16 cellular contexts compared by ENCODE assay signal in genomic region chr7:108468246-108468645, GRCh38. TPM values are rescaled to one million over a fixed set of nuclear protein-coding genes. Genes with fewer than 3 reads are reported as not detected.
DNase-seq lines count a peak whose midpoint lies in the region; ATAC-seq, FAIRE-seq and TF ChIP-seq lines count a peak whose summit lies in the region.
"Had no signal": no experiment of that assay in that cellular context is flagged by ENCODE, and none has a peak within 500 bp of the region (broad histone marks: within the 10 kb centered on the region; RNA-seq: fewer than 3 reads in every experiment).

No MANE protein-coding gene starts in this region.

- no peak for FAIRE-seq in GM12878 (lab: Jason Lieb, UNC)

- no peaks in the 10 kb centered on the region for H3F3A ChIP-seq in GM23338 (replicated peaks; ENCODE audit: low read depth)

- no peaks in the 10 kb centered on the region for H3K79me2 ChIP-seq in GM23338 (replicated peaks; ENCODE audit: insufficient read depth)
- H3K79me2 ChIP-seq in GM12878 (ENCODE audit: control insufficient read depth, insufficient read depth, low read length) = no peaks in the 10 kb centered on the region

- no peak for TF ChIP-seq RAD21 in GM12878 (IDR thresholded peaks at IDR 0.05; ENCODE audit: insufficient read depth, low read depth, low read length)

- peak; percentile 50 for DNase-seq in GM23338 (ENCODE audit: low spot score)
- DNase-seq in GM12878 (ENCODE audit: low read depth, low spot score) = no peak
- DNase-seq in memory B cell (ENCODE audit: low spot score in 2 of 2) = no peak
- DNase-seq in SIG-M5 treated with dmso at 0.1 percent for 504 hours (lab: John Stamatoyannopoulos, UW; ENCODE audit: unreplicated experiment) = no peak
- DNase-seq: DMS 273 treated with DMSO at 0.1 percent for 48 hours, EL, NCI-H1092 treated with DMSO at 0.1 percent for 48 hours, NCI-H187, NCI-H524 had no signal

- H2AFZ ChIP-seq in GM23338 (no peak overlapping the region), GM12878 (ENCODE audit: control insufficient read depth, low read depth, low read length) (no peak overlapping the region)

- H3K4me2 ChIP-seq in GM23338 (no peak overlapping the region), GM12878 (ENCODE audit: control insufficient read depth, insufficient read depth) (no peak overlapping the region)

- H3K27me3 Mint-ChIP-seq in GM23338 (ENCODE audit: insufficient read depth, low read depth, poor library complexity) (peaks cover 4% of the 10 kb centered on the region), memory B cell (peaks cover 15% of the 10 kb centered on the region)

- H3K27ac ChIP-seq in GM23338 (ENCODE audit: low read depth) = peak overlapping the region; percentile 2; the same call in 1 of the 2 replicates
- H3K27ac ChIP-seq in GM12878 (ENCODE audit: control insufficient read depth, insufficient read depth) = no peak overlapping the region

- TF ChIP-seq CTCF in GM23338 (conservative IDR thresholded peaks at IDR 0.05; ENCODE audit: low read depth in 2 of 2) (no peak), GM12878 (IDR thresholded peaks at IDR 0.05 in 2 of 3, conservative IDR thresholded peaks at IDR 0.05 in 1 of 3; ENCODE audit: control insufficient read depth in 2 of 3, extremely low read depth in 1 of 3, insufficient read depth in 1 of 3, low read depth in 3 of 3, low read length in 3 of 3) (no peak)

- H4K20me1 ChIP-seq in GM23338 (replicated peaks; ENCODE audit: insufficient read depth) = no peaks in the 10 kb centered on the region
- H4K20me1 ChIP-seq in GM12878 (ENCODE audit: control insufficient read depth, insufficient read depth) = no peaks in the 10 kb centered on the region

- CTCF ChIA-PET in GM12878 (lab: Yijun Ruan, JAX) = interaction anchor here (0.8 to 1.7 kb wide), 7 partner anchors 9 to 287 kb away, joined by 3 to 11 read pairs (median 3); no protein-coding TSS in a partner anchor

- H3K4me1 Mint-ChIP-seq in GM23338 (peaks cover 7% of the 10 kb centered on the region), memory B cell (peaks cover 4% of the 10 kb centered on the region)

- in situ Hi-C loops in GM12878 (cut with MboI) = no loop called here

- H3K27ac Mint-ChIP-seq in GM23338 (no peak overlapping the region), memory B cell (no peak overlapping the region)
- H3K27ac Mint-ChIP-seq: T-helper 1 cell treated with Interleukin-12 subunit alpha and Interleukin-12 subunit beta and Interleukin-4 antibody, amounts not matched to agents 30 μg/mL and 1 μg/mL, for 36 hours had no signal

- WGBS in GM12878 (ENCODE audit: insufficient coverage, insufficient replicate concordance, low lambda C conversion rate, missing lambda C conversion rate) = 63% methylated on average over 4 of the region's 4 CpGs

- no peak overlapping the region for H3K4me3 ChIP-seq in GM23338
- H3K4me3 ChIP-seq in GM12878 = no peak overlapping the region
- H3K4me3 ChIP-seq: HAP-1 had no signal

- ATAC-seq in GM23338 (peak; percentile 74), HG02588 (IDR thresholded peaks at IDR 0.05; ENCODE audit: unreplicated experiment) (peak; percentile 8), GM12878 (peak; percentile 50; the same call in 2 of the 3 replicates), memory B cell (ENCODE audit: low read depth) (peak; percentile 4), GM18870 (IDR thresholded peaks at IDR 0.05; ENCODE audit: unreplicated experiment) (no peak), GM21825 (IDR thresholded peaks at IDR 0.05; ENCODE audit: unreplicated experiment) (no peak)
- ATAC-seq: Right ventricle myocardium inferior, SK-N-SH treated with all-trans-retinoic acid at 6 μM for 48 hours had no signal

- H3K4me1 ChIP-seq in GM23338 (ENCODE audit: insufficient read depth) (no peaks in the 10 kb centered on the region), GM12878 (ENCODE audit: control insufficient read depth, insufficient read depth, low read length) (no peaks in the 10 kb centered on the region)
- H3K4me1 ChIP-seq: HAP-1 had no signal

- H3K9me3 Mint-ChIP-seq in GM23338 = no peaks in the 10 kb centered on the region
- no peaks in the 10 kb centered on the region for H3K9me3 Mint-ChIP-seq in memory B cell
- H3K9me3 Mint-ChIP-seq: T-helper 1 cell treated with Interleukin-12 subunit alpha and Interleukin-12 subunit beta and Interleukin-4 antibody, amounts not matched to agents 30 μg/mL and 1 μg/mL, for 36 hours had no signal

- intact Hi-C loops in GM12878 (cut with micrococcal nuclease; ENCODE audit: unreplicated experiment) = no loop called here

- BruUV-seq in GM12878 (replicated peaks; lab: Mats Ljungman, UMichigan) = no TSS peak

- H3K36me3 ChIP-seq in GM23338 (ENCODE audit: insufficient read depth) (no peaks in the 10 kb centered on the region), GM12878 (ENCODE audit: control insufficient read depth in 2 of 2, insufficient read depth in 2 of 2, low read length in 1 of 2) (no peaks in the 10 kb centered on the region)
- H3K36me3 ChIP-seq: HAP-1 had no signal

- H3K4me3 Mint-ChIP-seq in GM23338 (no peak overlapping the region), memory B cell (no peak overlapping the region)
- H3K4me3 Mint-ChIP-seq: T-helper 1 cell treated with Interleukin-12 subunit alpha and Interleukin-12 subunit beta and Interleukin-4 antibody, amounts not matched to agents 30 μg/mL and 1 μg/mL, for 36 hours had no signal

- TF ChIP-seq EP300 in GM12878 (IDR thresholded peaks at IDR 0.05; ENCODE audit: borderline replicate concordance in 1 of 2, control insufficient read depth in 1 of 2, low read depth in 2 of 2, low read length in 2 of 2) = no peak

- H3K9me3 ChIP-seq in GM12878 (replicated peaks; ENCODE audit: control insufficient read depth, insufficient read depth, low read length) = no peaks in the 10 kb centered on the region
- H3K9me3 ChIP-seq: HAP-1 had no signal

- RAD21 ChIA-PET in GM12878 (lab: Charles Lee; ENCODE audit: unreplicated experiment) = interaction anchor here (0.9 to 1.3 kb wide), 3 partner anchors 9 to 34 kb away, joined by 3 to 4 read pairs (median 3); no protein-coding TSS in a partner anchor

- H3K27me3 ChIP-seq in GM23338 (ENCODE audit: insufficient read depth) (no peaks in the 10 kb centered on the region), GM12878 (replicated peaks in 1 of 2; ENCODE audit: control insufficient read depth in 2 of 2, insufficient read depth in 2 of 2, low read length in 1 of 2) (peaks cover 2% of the 10 kb centered on the region in 2 experiments; a peak in 3 of 4 replicates)

- SMC1A ChIA-PET in GM12878 (lab: Charles Lee; ENCODE audit: uncharacterized antibody, unreplicated experiment) = interaction anchor here (0.6 to 3.3 kb wide), 5 partner anchors 10 to 322 kb away, joined by 3 to 14 read pairs (median 4); no protein-coding TSS in a partner anchor

- no peaks in the 10 kb centered on the region for H3K36me3 Mint-ChIP-seq in GM23338 (ENCODE audit: low read depth)
- H3K36me3 Mint-ChIP-seq in memory B cell = peaks cover 2% of the 10 kb centered on the region

- TF ChIP-seq POLR2A in GM12878 (IDR thresholded peaks at IDR 0.05; ENCODE audit: low read depth, low read length) = no peak

- POLR2A ChIA-PET in GM12878 (lab: Charles Lee) = interaction anchor here (0.6 to 0.7 kb wide), 3 partner anchors 149 to 1494 kb away, joined by 3 to 4 read pairs (median 4); no protein-coding TSS in a partner anchor

- H3K9me2 ChIP-seq in GM23338 (ENCODE audit: insufficient read depth) = no peaks in the 10 kb centered on the region

- no peak overlapping the region for H3K9ac ChIP-seq in GM12878 (ENCODE audit: control insufficient read depth, insufficient read depth, low read length)

TF ChIP-seq in GM23338, 12 proteins besides CTCF, POLR2A, EP300 and RAD21 (continues in another document):
- no peak for TF ChIP-seq JUNB (IDR thresholded peaks at IDR 0.05; ENCODE audit: unreplicated experiment)

RNA-seq across cellular contexts. Expression of gene NRCAM, which starts 12.0 kb away (rescaled TPM):
- total RNA-seq in GM23338 (2014; rRNA removed; shearing (Covaris generic)) = 3.5 and 6.8 TPM in 2 replicates
- polyA plus RNA-seq in GM23338 (2016; fragmentation: Nextera tagmentation; extraction: Ambion mirVana) (2.5 and 2.7 TPM in 2 replicates), GM12878 (2011; rRNA removed) (2.0 and 3.0 TPM in 2 replicates), GM12878 (2014; fragmentation: Illumina TruSeq; extraction: Trizol) (1.4 and 2.6 TPM in 2 replicates), GM12878 (2014; fragmentation: Nextera tagmentation; extraction: Ambion mirVana) (under 1 TPM; 0.32 to 0.49 TPM), GM12878 (2014; rRNA removed) (0.59 and 0.75 TPM in 2 replicates), GM12878 (2016; fragmentation: Nextera tagmentation; extraction: Ambion mirVana) (under 1 TPM; 0.30 to 0.92 TPM)
- total RNA-seq in GM12878 (2013; cell fraction: nucleolus; rRNA removed) = 19.5 and 22.2 TPM in 2 replicates
- total RNA-seq in GM12878 (2014; rRNA removed) (0.98 and 1.2 TPM in 2 replicates), GM12878 (2014; rRNA removed; fragmentation: Illumina TruSeq; extraction: Trizol) (1.1 and 1.6 TPM in 2 replicates), GM12878 (2021) (1.4 and 1.7 TPM in 2 replicates)
- 1.0 TPM for polyA plus RNA-seq in GM12878 (2011; ENCODE audit: low read depth)
- 0.75 and 1.2 TPM in 2 replicates for polyA plus RNA-seq in GM12878 (2011; cell fraction: cytosol; rRNA removed)
- polyA plus RNA-seq in GM12878 (2011; cell fraction: nucleus; rRNA removed) = 2.1 and 3.4 TPM in 2 replicates
- polyA plus RNA-seq in GM12878 (2012) = 0.93 and 1.5 TPM in 2 replicates
- 2.8 and 3.2 TPM in 2 replicates for polyA minus RNA-seq in GM12878 (2011; rRNA and poly(A)+ RNA removed)
- 0.52 and 1.6 TPM in 2 replicates for polyA minus RNA-seq in GM12878 (2011; cell fraction: cytosol; rRNA and poly(A)+ RNA removed)
- 3.1 and 3.4 TPM in 2 replicates for polyA minus RNA-seq in GM12878 (2011; cell fraction: nucleus; rRNA and poly(A)+ RNA removed)

RNA-seq across cellular contexts. Expression of gene PNPLA8, which starts 57.7 kb away (rescaled TPM):
- 12.5 and 14.9 TPM in 2 replicates for total RNA-seq in GM23338 (2014; rRNA removed; shearing (Covaris generic))
- 12.4 and 13.6 TPM in 2 replicates for polyA plus RNA-seq in GM23338 (2016; fragmentation: Nextera tagmentation; extraction: Ambion mirVana)
- total RNA-seq in GM12878 (2013; cell fraction: nucleolus; rRNA removed) = 31.2 and 31.8 TPM in 2 replicates
- 8.6 and 11.6 TPM in 2 replicates for total RNA-seq in GM12878 (2014; rRNA removed)
- 15.6 and 18.4 TPM in 2 replicates for total RNA-seq in GM12878 (2014; rRNA removed; fragmentation: Illumina TruSeq; extraction: Trizol)
- total RNA-seq in GM12878 (2021) = 10.5 TPM in 2 replicates
- 5.0 TPM for polyA plus RNA-seq in GM12878 (2011; ENCODE audit: low read depth)
- 16.3 and 32.0 TPM in 2 replicates for polyA plus RNA-seq in GM12878 (2011; rRNA removed)
- polyA plus RNA-seq in GM12878 (2011; cell fraction: cytosol; rRNA removed) = 4.2 and 5.0 TPM in 2 replicates
- polyA plus RNA-seq in GM12878 (2011; cell fraction: nucleus; rRNA removed) = 6.0 and 7.2 TPM in 2 replicates
- 6.7 and 10.6 TPM in 2 replicates for polyA plus RNA-seq in GM12878 (2012)
- 12.3 and 14.1 TPM in 2 replicates for polyA plus RNA-seq in GM12878 (2014; fragmentation: Illumina TruSeq; extraction: Trizol)
- polyA plus RNA-seq in GM12878 (2014; fragmentation: Nextera tagmentation; extraction: Ambion mirVana) = 10 to 100 TPM in 1 of 2 experiments, 1 to 10 TPM in 1; 9.8 to 12.0 TPM
- 5.5 and 8.0 TPM in 2 replicates for polyA plus RNA-seq in GM12878 (2014; rRNA removed)
- polyA plus RNA-seq in GM12878 (2016; fragmentation: Nextera tagmentation; extraction: Ambion mirVana) = 10 to 100 TPM; 14.3 to 16.1 TPM
- 11.0 and 20.3 TPM in 2 replicates for polyA minus RNA-seq in GM12878 (2011; rRNA and poly(A)+ RNA removed)
- polyA minus RNA-seq in GM12878 (2011; cell fraction: cytosol; rRNA and poly(A)+ RNA removed) = 7.1 and 11.1 TPM in 2 replicates
- 7.1 and 9.1 TPM in 2 replicates for polyA minus RNA-seq in GM12878 (2011; cell fraction: nucleus; rRNA and poly(A)+ RNA removed)

Comparison
In these comparisons a context has a peak if more than half of its experiments do, and no peak if none do; other contexts are left out.
1. ATAC-seq: peak in GM23338 (single experiment), HG02588 (single experiment), GM12878 (single experiment) and memory B cell (single experiment); none in GM18870 (single experiment) and GM21825 (single experiment).